22 cellular contexts compared by ENCODE assay signal in genomic region chr12:77685906-77686305, GRCh38.
"Had no signal": no experiment of that assay in that cellular context is flagged by ENCODE, and none has a peak within 500 bp of the region (broad histone marks: within the 10 kb centered on the region; RNA-seq: fewer than 3 reads in every experiment).

No MANE protein-coding gene starts in this region.

- H3K4me1 Mint-ChIP-seq: naive thymus-derived CD8-positive, alpha-beta T cell; nephron progenitor cell; stimulated activated naive B cell treated with anti-CD40 and anti-IgM and Interleukin-4, amounts not matched to agents 10 μg/mL and 1 μg/mL and 100 μg/mL, for 72 hours had no signal

- H3K27ac ChIP-seq: dorsolateral prefrontal cortex, foreskin keratinocyte, gastroesophageal sphincter, heart left ventricle, hepatocyte, left lung, prostate gland, right atrium auricular region, spleen, thoracic aorta, tibial nerve, upper lobe of left lung had no signal

- H3K4me1 ChIP-seq: foreskin keratinocyte, gastroesophageal sphincter, left lung, prostate gland, right atrium auricular region, upper lobe of left lung had no signal

- H3K27me3 Mint-ChIP-seq: naive thymus-derived CD8-positive, alpha-beta T cell; stimulated activated naive B cell treated with anti-CD40 and anti-IgM and Interleukin-4, amounts not matched to agents 10 μg/mL and 1 μg/mL and 100 μg/mL, for 72 hours; stimulated activated naive CD8-positive, alpha-beta T cell treated with anti-CD3 and anti-CD28 coated beads, Interleukin-15, Interleukin-2, amounts not matched to agents 100 ng/mL and 50 ng/mL, for 24 hours had no signal

- FAIRE-seq: colon, kidney, urothelium cell line had no signal

- H2AFZ ChIP-seq: hepatocyte had no signal

- H3K36me3 ChIP-seq: gastroesophageal sphincter, heart left ventricle, left lung, prostate gland, right atrium auricular region, spleen, thoracic aorta, tibial nerve, upper lobe of left lung had no signal

- DNase-seq: dorsolateral prefrontal cortex; effector CD4-positive, alpha-beta T cell; heart left ventricle; kidney; left lung; mesendoderm; naive thymus-derived CD8-positive, alpha-beta T cell; nephron progenitor cell; spleen; stimulated activated CD4-positive, alpha-beta T cell treated with anti-CD3 and anti-CD28 coated beads, Interleukin-4, amount 100 ng/mL, for 4 hours; stimulated activated naive B cell treated with anti-CD40 and anti-IgM and Interleukin-4, amounts not matched to agents 10 μg/mL and 1 μg/mL and 100 μg/mL, for 72 hours; upper lobe of left lung had no signal

- H3K9me3 ChIP-seq: gastroesophageal sphincter, heart left ventricle, left lung, prostate gland, right atrium auricular region, spleen, thoracic aorta, tibial nerve, upper lobe of left lung had no signal

- H3K27me3 ChIP-seq: dorsolateral prefrontal cortex, foreskin keratinocyte, gastroesophageal sphincter, heart left ventricle, hepatocyte, left lung, right atrium auricular region, spleen, tibial nerve, upper lobe of left lung had no signal

- H3K79me2 ChIP-seq: hepatocyte had no signal

- H3K36me3 Mint-ChIP-seq: naive thymus-derived CD8-positive, alpha-beta T cell; stimulated activated naive B cell treated with anti-CD40 and anti-IgM and Interleukin-4, amounts not matched to agents 10 μg/mL and 1 μg/mL and 100 μg/mL, for 72 hours had no signal

- H3K4me2 ChIP-seq: hepatocyte had no signal

- H3K4me3 ChIP-seq: dorsolateral prefrontal cortex, gastroesophageal sphincter, heart left ventricle, hepatocyte, left lung, prostate gland, right atrium auricular region, spleen, thoracic aorta, tibial nerve, upper lobe of left lung had no signal

- H3K9me3 Mint-ChIP-seq: nephron progenitor cell; stimulated activated naive B cell treated with anti-CD40 and anti-IgM and Interleukin-4, amounts not matched to agents 10 μg/mL and 1 μg/mL and 100 μg/mL, for 72 hours; stimulated activated naive CD8-positive, alpha-beta T cell treated with anti-CD3 and anti-CD28 coated beads, Interleukin-15, Interleukin-2, amounts not matched to agents 100 ng/mL and 50 ng/mL, for 24 hours had no signal

- H3K4me3 Mint-ChIP-seq: naive thymus-derived CD8-positive, alpha-beta T cell; nephron progenitor cell; stimulated activated naive B cell treated with anti-CD40 and anti-IgM and Interleukin-4, amounts not matched to agents 10 μg/mL and 1 μg/mL and 100 μg/mL, for 72 hours; stimulated activated naive CD8-positive, alpha-beta T cell treated with anti-CD3 and anti-CD28 coated beads, Interleukin-15, Interleukin-2, amounts not matched to agents 100 ng/mL and 50 ng/mL, for 24 hours had no signal

- H3K27ac Mint-ChIP-seq: naive thymus-derived CD8-positive, alpha-beta T cell; nephron progenitor cell; stimulated activated naive B cell treated with anti-CD40 and anti-IgM and Interleukin-4, amounts not matched to agents 10 μg/mL and 1 μg/mL and 100 μg/mL, for 72 hours; stimulated activated naive CD8-positive, alpha-beta T cell treated with anti-CD3 and anti-CD28 coated beads, Interleukin-15, Interleukin-2, amounts not matched to agents 100 ng/mL and 50 ng/mL, for 24 hours had no signal
